ENCODE assay signal across 25 cellular contexts in the genomic region with DNA sequence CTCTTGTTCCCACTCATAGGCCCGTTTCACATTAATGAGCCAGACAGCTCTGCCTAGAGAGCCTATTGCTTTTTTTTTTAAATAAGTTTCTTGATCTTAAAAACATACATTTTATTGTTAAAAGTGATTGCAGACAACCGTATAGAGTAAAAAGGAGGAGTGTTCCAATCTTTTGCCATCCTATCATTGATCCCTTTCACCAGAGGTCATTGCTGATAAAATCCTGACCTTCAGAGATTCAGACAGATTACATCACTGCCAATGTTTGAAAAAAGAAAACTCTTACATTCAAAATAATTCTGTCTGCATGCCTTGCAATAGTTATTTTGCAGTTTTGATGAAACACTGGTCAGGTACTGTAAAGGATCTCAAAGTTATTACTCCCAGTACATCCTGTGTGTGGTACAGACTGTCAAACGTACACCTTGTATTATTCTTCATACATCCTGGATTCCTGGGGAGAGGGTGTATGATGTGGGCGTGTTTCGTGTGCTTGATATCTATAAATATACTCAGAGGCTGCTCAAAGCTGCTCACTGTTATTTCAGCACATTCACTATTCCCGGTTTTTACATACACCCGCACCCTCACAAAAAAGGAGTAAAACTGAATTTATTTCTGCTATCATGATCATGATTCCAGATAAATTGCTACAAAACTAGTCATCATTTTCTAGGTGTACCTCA.
"Had no signal": no experiment of that assay in that cellular context is flagged by ENCODE, and none has a peak within 500 bp of the region (broad histone marks: within the 10 kb centered on the region; RNA-seq: fewer than 3 reads in every experiment).

No MANE protein-coding gene starts in this region.

- FAIRE-seq: endothelial cell of umbilical vein, pancreas, small intestine had no signal

- H3K27me3 ChIP-seq: adrenal gland, ascending aorta, brain microvascular endothelial cell, pancreas, vagina had no signal

- DNase-seq: activated B cell treated with CpG ODN at 0.5 μM for 24 hours; activated CD4-positive, alpha-beta memory T cell treated with anti-CD3 and anti-CD28 coated beads for 36 hours; activated CD4-positive, alpha-beta T cell treated with anti-CD3 and anti-CD28 coated beads for 36 hours; activated CD8-positive, alpha-beta memory T cell treated with anti-CD3 and anti-CD28 coated beads, Interleukin-2, amount 10 ng/mL, durations not matched to agents 7 days and 5 days; activated naive CD4-positive, alpha-beta T cell treated with anti-CD3 and anti-CD28 coated beads, Interleukin-2, amount 10 ng/mL, durations not matched to agents 7 days and 5 days; adrenal gland; brain microvascular endothelial cell; effector memory CD8-positive, alpha-beta T cell; foreskin melanocyte; left ventricle myocardium superior; nephron progenitor cell; pancreas; small intestine; stimulated activated CD4-positive, alpha-beta T cell treated with anti-CD3 and anti-CD28 coated beads, Interleukin-2, amount 100 ng/mL, for 24 hours; stimulated activated naive B cell treated with anti-CD40 and anti-IgM and Interleukin-4, amounts not matched to agents 10 μg/mL and 1 μg/mL and 100 μg/mL, for 72 hours; T1000 had no signal

- H3K4me3 Mint-ChIP-seq: activated B cell treated with CpG ODN at 0.5 μM for 24 hours; activated CD4-positive, alpha-beta memory T cell treated with anti-CD3 and anti-CD28 coated beads for 36 hours; activated CD4-positive, alpha-beta T cell treated with anti-CD3 and anti-CD28 coated beads for 36 hours; activated CD8-positive, alpha-beta memory T cell treated with anti-CD3 and anti-CD28 coated beads, Interleukin-2, amount 10 ng/mL, durations not matched to agents 7 days and 5 days; activated naive CD4-positive, alpha-beta T cell treated with anti-CD3 and anti-CD28 coated beads, Interleukin-2, amount 10 ng/mL, durations not matched to agents 7 days and 5 days; effector memory CD8-positive, alpha-beta T cell; memory B cell; nephron progenitor cell; stimulated activated naive B cell treated with anti-CD40 and anti-IgM and Interleukin-4, amounts not matched to agents 10 μg/mL and 1 μg/mL and 100 μg/mL, for 72 hours; type B pancreatic cell had no signal

- H3K36me3 Mint-ChIP-seq: activated CD4-positive, alpha-beta memory T cell treated with anti-CD3 and anti-CD28 coated beads for 36 hours; activated CD8-positive, alpha-beta memory T cell treated with anti-CD3 and anti-CD28 coated beads, Interleukin-2, amount 10 ng/mL, durations not matched to agents 7 days and 5 days; activated naive CD4-positive, alpha-beta T cell treated with anti-CD3 and anti-CD28 coated beads, Interleukin-2, amount 10 ng/mL, durations not matched to agents 7 days and 5 days; memory B cell; stimulated activated naive B cell treated with anti-CD40 and anti-IgM and Interleukin-4, amounts not matched to agents 10 μg/mL and 1 μg/mL and 100 μg/mL, for 72 hours; type B pancreatic cell had no signal

- H3K9me3 Mint-ChIP-seq: activated B cell treated with CpG ODN at 0.5 μM for 24 hours; activated CD4-positive, alpha-beta memory T cell treated with anti-CD3 and anti-CD28 coated beads for 36 hours; effector memory CD8-positive, alpha-beta T cell; T-helper 1 cell treated with Interleukin-12 subunit alpha and Interleukin-12 subunit beta and Interleukin-4 antibody, amounts not matched to agents 30 μg/mL and 1 μg/mL, for 36 hours had no signal

- H3K27ac ChIP-seq: ascending aorta, brain microvascular endothelial cell, pancreas, thoracic aorta, vagina had no signal

- H3K4me3 ChIP-seq: adrenal gland, ascending aorta, pancreas, thoracic aorta, vagina had no signal

- H3K9me3 ChIP-seq: adrenal gland, ascending aorta, pancreas, thoracic aorta, vagina had no signal

- ATAC-seq: activated CD8-positive, alpha-beta memory T cell treated with anti-CD3 and anti-CD28 coated beads, Interleukin-2, amount 10 ng/mL, durations not matched to agents 7 days and 5 days; effector memory CD8-positive, alpha-beta T cell; esophagus mucosa; left ventricle myocardium superior; pancreas; sciatic nerve; stimulated activated naive B cell treated with anti-CD40 and anti-IgM and Interleukin-4, amounts not matched to agents 10 μg/mL and 1 μg/mL and 100 μg/mL, for 72 hours had no signal

- H3K27me3 Mint-ChIP-seq: activated B cell treated with CpG ODN at 0.5 μM for 24 hours; activated CD4-positive, alpha-beta memory T cell treated with anti-CD3 and anti-CD28 coated beads for 36 hours; activated CD4-positive, alpha-beta T cell treated with anti-CD3 and anti-CD28 coated beads for 36 hours; activated CD8-positive, alpha-beta memory T cell treated with anti-CD3 and anti-CD28 coated beads, Interleukin-2, amount 10 ng/mL, durations not matched to agents 7 days and 5 days had no signal

- H3K4me1 ChIP-seq: ascending aorta, pancreas, vagina had no signal

- H3K4me1 Mint-ChIP-seq: activated B cell treated with CpG ODN at 0.5 μM for 24 hours; memory B cell; nephron progenitor cell; stimulated activated naive B cell treated with anti-CD40 and anti-IgM and Interleukin-4, amounts not matched to agents 10 μg/mL and 1 μg/mL and 100 μg/mL, for 72 hours had no signal

- H3K27ac Mint-ChIP-seq: activated B cell treated with CpG ODN at 0.5 μM for 24 hours; activated CD4-positive, alpha-beta T cell treated with anti-CD3 and anti-CD28 coated beads for 36 hours; activated CD8-positive, alpha-beta memory T cell treated with anti-CD3 and anti-CD28 coated beads, Interleukin-2, amount 10 ng/mL, durations not matched to agents 7 days and 5 days; activated naive CD4-positive, alpha-beta T cell treated with anti-CD3 and anti-CD28 coated beads, Interleukin-2, amount 10 ng/mL, durations not matched to agents 7 days and 5 days; effector memory CD8-positive, alpha-beta T cell; memory B cell; nephron progenitor cell; stimulated activated naive B cell treated with anti-CD40 and anti-IgM and Interleukin-4, amounts not matched to agents 10 μg/mL and 1 μg/mL and 100 μg/mL, for 72 hours; type B pancreatic cell had no signal

- H3K36me3 ChIP-seq: adrenal gland, ascending aorta, brain microvascular endothelial cell, pancreas, thoracic aorta, vagina had no signal
